1 cellular context compared by ENCODE assay signal in genomic region chr5:139709587-139710369, GRCh38.
A peak's percentile ranks its signal among the peaks of the same experiment; 100 is the strongest.
TF ChIP-seq lines count a peak whose summit lies in the region.

No MANE protein-coding gene starts in this region.

TF ChIP-seq in WTC11, 78 proteins besides CTCF, POLR2A, EP300 and RAD21 (continued from another document):
- TF ChIP-seq ZMAT4 (CRISPR knock-in tag; IDR thresholded peaks at IDR 0.05), result no peak
- TF ChIP-seq, protein P1, sequence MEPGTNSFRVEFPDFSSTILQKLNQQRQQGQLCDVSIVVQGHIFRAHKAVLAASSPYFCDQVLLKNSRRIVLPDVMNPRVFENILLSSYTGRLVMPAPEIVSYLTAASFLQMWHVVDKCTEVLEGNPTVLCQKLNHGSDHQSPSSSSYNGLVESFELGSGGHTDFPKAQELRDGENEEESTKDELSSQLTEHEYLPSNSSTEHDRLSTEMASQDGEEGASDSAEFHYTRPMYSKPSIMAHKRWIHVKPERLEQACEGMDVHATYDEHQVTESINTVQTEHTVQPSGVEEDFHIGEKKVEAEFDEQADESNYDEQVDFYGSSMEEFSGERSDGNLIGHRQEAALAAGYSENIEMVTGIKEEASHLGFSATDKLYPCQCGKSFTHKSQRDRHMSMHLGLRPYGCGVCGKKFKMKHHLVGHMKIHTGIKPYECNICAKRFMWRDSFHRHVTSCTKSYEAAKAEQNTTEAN (CRISPR knock-in tag; IDR thresholded peaks at IDR 0.05), result peak; percentile 84; the same call in 1 of the 2 replicates
- TF ChIP-seq, protein P2, sequence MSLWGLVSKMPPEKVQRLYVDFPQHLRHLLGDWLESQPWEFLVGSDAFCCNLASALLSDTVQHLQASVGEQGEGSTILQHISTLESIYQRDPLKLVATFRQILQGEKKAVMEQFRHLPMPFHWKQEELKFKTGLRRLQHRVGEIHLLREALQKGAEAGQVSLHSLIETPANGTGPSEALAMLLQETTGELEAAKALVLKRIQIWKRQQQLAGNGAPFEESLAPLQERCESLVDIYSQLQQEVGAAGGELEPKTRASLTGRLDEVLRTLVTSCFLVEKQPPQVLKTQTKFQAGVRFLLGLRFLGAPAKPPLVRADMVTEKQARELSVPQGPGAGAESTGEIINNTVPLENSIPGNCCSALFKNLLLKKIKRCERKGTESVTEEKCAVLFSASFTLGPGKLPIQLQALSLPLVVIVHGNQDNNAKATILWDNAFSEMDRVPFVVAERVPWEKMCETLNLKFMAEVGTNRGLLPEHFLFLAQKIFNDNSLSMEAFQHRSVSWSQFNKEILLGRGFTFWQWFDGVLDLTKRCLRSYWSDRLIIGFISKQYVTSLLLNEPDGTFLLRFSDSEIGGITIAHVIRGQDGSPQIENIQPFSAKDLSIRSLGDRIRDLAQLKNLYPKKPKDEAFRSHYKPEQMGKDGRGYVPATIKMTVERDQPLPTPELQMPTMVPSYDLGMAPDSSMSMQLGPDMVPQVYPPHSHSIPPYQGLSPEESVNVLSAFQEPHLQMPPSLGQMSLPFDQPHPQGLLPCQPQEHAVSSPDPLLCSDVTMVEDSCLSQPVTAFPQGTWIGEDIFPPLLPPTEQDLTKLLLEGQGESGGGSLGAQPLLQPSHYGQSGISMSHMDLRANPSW (CRISPR knock-in tag; conservative IDR thresholded peaks at IDR 0.05; ENCODE audit: low read depth), result no peak
- TF ChIP-seq ZNF281 (CRISPR knock-in tag; IDR thresholded peaks at IDR 0.05), result peak; percentile 77; the same call in 1 of the 2 replicates
- TF ChIP-seq, protein P3, sequence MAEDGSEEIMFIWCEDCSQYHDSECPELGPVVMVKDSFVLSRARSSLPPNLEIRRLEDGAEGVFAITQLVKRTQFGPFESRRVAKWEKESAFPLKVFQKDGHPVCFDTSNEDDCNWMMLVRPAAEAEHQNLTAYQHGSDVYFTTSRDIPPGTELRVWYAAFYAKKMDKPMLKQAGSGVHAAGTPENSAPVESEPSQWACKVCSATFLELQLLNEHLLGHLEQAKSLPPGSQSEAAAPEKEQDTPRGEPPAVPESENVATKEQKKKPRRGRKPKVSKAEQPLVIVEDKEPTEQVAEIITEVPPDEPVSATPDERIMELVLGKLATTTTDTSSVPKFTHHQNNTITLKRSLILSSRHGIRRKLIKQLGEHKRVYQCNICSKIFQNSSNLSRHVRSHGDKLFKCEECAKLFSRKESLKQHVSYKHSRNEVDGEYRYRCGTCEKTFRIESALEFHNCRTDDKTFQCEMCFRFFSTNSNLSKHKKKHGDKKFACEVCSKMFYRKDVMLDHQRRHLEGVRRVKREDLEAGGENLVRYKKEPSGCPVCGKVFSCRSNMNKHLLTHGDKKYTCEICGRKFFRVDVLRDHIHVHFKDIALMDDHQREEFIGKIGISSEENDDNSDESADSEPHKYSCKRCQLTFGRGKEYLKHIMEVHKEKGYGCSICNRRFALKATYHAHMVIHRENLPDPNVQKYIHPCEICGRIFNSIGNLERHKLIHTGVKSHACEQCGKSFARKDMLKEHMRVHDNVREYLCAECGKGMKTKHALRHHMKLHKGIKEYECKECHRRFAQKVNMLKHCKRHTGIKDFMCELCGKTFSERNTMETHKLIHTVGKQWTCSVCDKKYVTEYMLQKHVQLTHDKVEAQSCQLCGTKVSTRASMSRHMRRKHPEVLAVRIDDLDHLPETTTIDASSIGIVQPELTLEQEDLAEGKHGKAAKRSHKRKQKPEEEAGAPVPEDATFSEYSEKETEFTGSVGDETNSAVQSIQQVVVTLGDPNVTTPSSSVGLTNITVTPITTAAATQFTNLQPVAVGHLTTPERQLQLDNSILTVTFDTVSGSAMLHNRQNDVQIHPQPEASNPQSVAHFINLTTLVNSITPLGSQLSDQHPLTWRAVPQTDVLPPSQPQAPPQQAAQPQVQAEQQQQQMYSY (CRISPR knock-in tag; IDR thresholded peaks at IDR 0.05), result no peak
- TF ChIP-seq, protein P4, sequence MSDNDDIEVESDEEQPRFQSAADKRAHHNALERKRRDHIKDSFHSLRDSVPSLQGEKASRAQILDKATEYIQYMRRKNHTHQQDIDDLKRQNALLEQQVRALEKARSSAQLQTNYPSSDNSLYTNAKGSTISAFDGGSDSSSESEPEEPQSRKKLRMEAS (CRISPR knock-in tag; IDR thresholded peaks at IDR 0.05), result peak; percentile 42; the same call in 1 of the 2 replicates
- peak; percentile 98 for TF ChIP-seq ZNF423 (CRISPR knock-in tag; IDR thresholded peaks at IDR 0.05)
- TF ChIP-seq FOXK1 (CRISPR knock-in tag; IDR thresholded peaks at IDR 0.05), result peak; percentile 71; the same call in 1 of the 2 replicates
- TF ChIP-seq ATF3 (CRISPR knock-in tag; conservative IDR thresholded peaks at IDR 0.05), result no peak
- TF ChIP-seq ZNF219 (CRISPR knock-in tag; IDR thresholded peaks at IDR 0.05; ENCODE audit: borderline replicate concordance), result peak; percentile 88
- no peak for TF ChIP-seq ZNF416 (CRISPR knock-in tag; IDR thresholded peaks at IDR 0.05)
- peak; percentile 86 for TF ChIP-seq SP1 (CRISPR knock-in tag; conservative IDR thresholded peaks at IDR 0.05)
- TF ChIP-seq HMGA2 (CRISPR knock-in tag; IDR thresholded peaks at IDR 0.05), result no peak
- TF ChIP-seq, protein P5, sequence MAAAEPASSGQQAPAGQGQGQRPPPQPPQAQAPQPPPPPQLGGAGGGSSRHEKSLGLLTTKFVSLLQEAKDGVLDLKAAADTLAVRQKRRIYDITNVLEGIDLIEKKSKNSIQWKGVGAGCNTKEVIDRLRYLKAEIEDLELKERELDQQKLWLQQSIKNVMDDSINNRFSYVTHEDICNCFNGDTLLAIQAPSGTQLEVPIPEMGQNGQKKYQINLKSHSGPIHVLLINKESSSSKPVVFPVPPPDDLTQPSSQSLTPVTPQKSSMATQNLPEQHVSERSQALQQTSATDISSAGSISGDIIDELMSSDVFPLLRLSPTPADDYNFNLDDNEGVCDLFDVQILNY (CRISPR knock-in tag; IDR thresholded peaks at IDR 0.05), result peak; percentile 21; the same call in 1 of the 2 replicates
- TF ChIP-seq, protein P6, sequence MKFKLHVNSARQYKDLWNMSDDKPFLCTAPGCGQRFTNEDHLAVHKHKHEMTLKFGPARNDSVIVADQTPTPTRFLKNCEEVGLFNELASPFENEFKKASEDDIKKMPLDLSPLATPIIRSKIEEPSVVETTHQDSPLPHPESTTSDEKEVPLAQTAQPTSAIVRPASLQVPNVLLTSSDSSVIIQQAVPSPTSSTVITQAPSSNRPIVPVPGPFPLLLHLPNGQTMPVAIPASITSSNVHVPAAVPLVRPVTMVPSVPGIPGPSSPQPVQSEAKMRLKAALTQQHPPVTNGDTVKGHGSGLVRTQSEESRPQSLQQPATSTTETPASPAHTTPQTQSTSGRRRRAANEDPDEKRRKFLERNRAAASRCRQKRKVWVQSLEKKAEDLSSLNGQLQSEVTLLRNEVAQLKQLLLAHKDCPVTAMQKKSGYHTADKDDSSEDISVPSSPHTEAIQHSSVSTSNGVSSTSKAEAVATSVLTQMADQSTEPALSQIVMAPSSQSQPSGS (CRISPR knock-in tag; IDR thresholded peaks at IDR 0.05; ENCODE audit: borderline replicate concordance, low read depth), result no peak
- peak; percentile 78 for TF ChIP-seq USF1 (CRISPR knock-in tag; IDR thresholded peaks at IDR 0.05)
- TF ChIP-seq, protein P7, sequence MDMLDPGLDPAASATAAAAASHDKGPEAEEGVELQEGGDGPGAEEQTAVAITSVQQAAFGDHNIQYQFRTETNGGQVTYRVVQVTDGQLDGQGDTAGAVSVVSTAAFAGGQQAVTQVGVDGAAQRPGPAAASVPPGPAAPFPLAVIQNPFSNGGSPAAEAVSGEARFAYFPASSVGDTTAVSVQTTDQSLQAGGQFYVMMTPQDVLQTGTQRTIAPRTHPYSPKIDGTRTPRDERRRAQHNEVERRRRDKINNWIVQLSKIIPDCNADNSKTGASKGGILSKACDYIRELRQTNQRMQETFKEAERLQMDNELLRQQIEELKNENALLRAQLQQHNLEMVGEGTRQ (CRISPR knock-in tag; IDR thresholded peaks at IDR 0.05), result peak; percentile 84
- TF ChIP-seq, protein P8, sequence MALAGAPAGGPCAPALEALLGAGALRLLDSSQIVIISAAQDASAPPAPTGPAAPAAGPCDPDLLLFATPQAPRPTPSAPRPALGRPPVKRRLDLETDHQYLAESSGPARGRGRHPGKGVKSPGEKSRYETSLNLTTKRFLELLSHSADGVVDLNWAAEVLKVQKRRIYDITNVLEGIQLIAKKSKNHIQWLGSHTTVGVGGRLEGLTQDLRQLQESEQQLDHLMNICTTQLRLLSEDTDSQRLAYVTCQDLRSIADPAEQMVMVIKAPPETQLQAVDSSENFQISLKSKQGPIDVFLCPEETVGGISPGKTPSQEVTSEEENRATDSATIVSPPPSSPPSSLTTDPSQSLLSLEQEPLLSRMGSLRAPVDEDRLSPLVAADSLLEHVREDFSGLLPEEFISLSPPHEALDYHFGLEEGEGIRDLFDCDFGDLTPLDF (CRISPR knock-in tag; IDR thresholded peaks at IDR 0.05), result 0 out of 2 replicates have a peak, but pooled peaks have one; percentile 20
- no peak for TF ChIP-seq NFATC4 (CRISPR knock-in tag; IDR thresholded peaks at IDR 0.05)
- no peak; the same call in 1 of the 2 replicates for TF ChIP-seq ARID4B (CRISPR knock-in tag; IDR thresholded peaks at IDR 0.05; ENCODE audit: borderline replicate concordance)
